In genomic region chr2:179661986-179662385, GRCh38 we compare ENCODE assay signal across 21 cellular contexts.
"Had no signal": no experiment of that assay in that cellular context is flagged by ENCODE, and none has a peak within 500 bp of the region (broad histone marks: within the 10 kb centered on the region; RNA-seq: fewer than 3 reads in every experiment).

No MANE protein-coding gene starts in this region.

- H3K4me1 ChIP-seq: SJSA1 had no signal

- DNase-seq: activated CD4-positive, alpha-beta memory T cell treated with anti-CD3 and anti-CD28 coated beads for 36 hours; activated CD4-positive, alpha-beta T cell treated with anti-CD3 and anti-CD28 coated beads, Interleukin-2, amount 10 ng/mL, durations not matched to agents 7 days and 5 days; activated CD4-positive, CD25-positive, alpha-beta regulatory T cell; activated gamma-delta T cell; activated naive CD4-positive, alpha-beta T cell treated with anti-CD3 and anti-CD28 coated beads for 36 hours; activated T-cell treated with anti-CD3 and anti-CD28 coated beads for 4 hours; activated T-cell treated with anti-CD3 and anti-CD28 coated beads, Interleukin-2, amount 50 U/mL, for 48 hours; amygdala; NCI-H1105; NCI-H1436; NCI-H187 treated with DMSO at 0.1 percent for 48 hours; NCI-H2081 treated with DMSO at 0.1 percent for 48 hours; NCI-H446; NCI-H524; PC-3; SHP77; T-cell; T1000 had no signal

- ATAC-seq: activated T-helper 17 cell treated with anti-CD3 and anti-CD28 coated beads, Interleukin-2, amount 50 U/mL, for 72 hours; PC-3; SK-N-SH treated with all-trans-retinoic acid at 6 μM for 48 hours; T-cell had no signal

- H3K9me3 ChIP-seq: SJSA1 had no signal

- H3K36me3 ChIP-seq: SJSA1 had no signal

- H3K4me3 ChIP-seq: SJSA1 had no signal

- H3K27me3 ChIP-seq: SJSA1 had no signal

- H3K27ac ChIP-seq: SJSA1 had no signal
